Comparison of ENCODE assay signal across 12 cellular contexts in genomic region chr9:93099551-93100264, GRCh38. TPM values are rescaled to one million over a fixed set of nuclear protein-coding genes. Genes with fewer than 3 reads are reported as not detected.
DNase-seq lines count a peak whose midpoint lies in the region; ATAC-seq, FAIRE-seq and TF ChIP-seq lines count a peak whose summit lies in the region.
"Had no signal": no experiment of that assay in that cellular context is flagged by ENCODE, and none has a peak within 500 bp of the region (broad histone marks: within the 10 kb centered on the region; RNA-seq: fewer than 3 reads in every experiment).

No MANE protein-coding gene starts in this region.

- no peaks in the 10 kb centered on the region for H3K36me3 ChIP-seq in endothelial cell of umbilical vein (ENCODE audit: control insufficient read depth in 2 of 2, extremely low read depth in 1 of 2, insufficient read depth in 2 of 2, low read length in 2 of 2)

- H3K9me1 ChIP-seq in endothelial cell of umbilical vein (replicated peaks; ENCODE audit: control insufficient read depth, extremely low read depth, insufficient read depth, low read length) = no peaks in the 10 kb centered on the region

- peaks cover 32% of the 10 kb centered on the region for H3K4me1 ChIP-seq in endothelial cell of umbilical vein (ENCODE audit: control insufficient read depth, extremely low read depth, insufficient read depth, low read length)

- H3K36me3 Mint-ChIP-seq in CD4-positive, alpha-beta T cell (ENCODE audit: low read depth) = peaks cover 41% of the 10 kb centered on the region
- H3K36me3 Mint-ChIP-seq in T-cell = peaks cover 17% of the 10 kb centered on the region

- H3K4me3 Mint-ChIP-seq in CD4-positive, alpha-beta T cell = peak overlapping the region; percentile 90
- H3K4me3 Mint-ChIP-seq in T-cell = peak overlapping the region; percentile 85 to 91 (median 90)

- no peak for FAIRE-seq in endothelial cell of umbilical vein (lab: Jason Lieb, UNC)

- H3K79me2 ChIP-seq in endothelial cell of umbilical vein (ENCODE audit: control insufficient read depth, insufficient read depth, low read length) = peaks cover 76% of the 10 kb centered on the region

- dilution Hi-C loops in endothelial cell of umbilical vein (cut with MboI; ENCODE audit: extremely low pct_ligation_motif_present, low sequenced_read_pairs) = no loop called here

- BruUV-seq in endothelial cell of umbilical vein (replicated peaks; lab: Mats Ljungman, UMichigan) = no TSS peak

- H4K20me1 ChIP-seq in endothelial cell of umbilical vein (replicated peaks; ENCODE audit: control insufficient read depth, extremely low read depth, insufficient read depth, low read length) = peaks cover 7% of the 10 kb centered on the region

- no peak for DNase-seq in CD4-positive, alpha-beta T cell
- no peak for DNase-seq in T-cell
- no peak for DNase-seq in endothelial cell of umbilical vein (ENCODE audit: low read depth, low spot score)
- peak; percentile 65 for DNase-seq in posterior vena cava (ENCODE audit: low spot score)
- no peak for DNase-seq in KG1 (lab: John Stamatoyannopoulos, UW)
- DNase-seq in NOMO-1 treated with DMSO at 0.1 percent for 48 hours (lab: John Stamatoyannopoulos, UW; ENCODE audit: unreplicated experiment) = no peak
- DNase-seq: erythroblast, NCI-H2081 treated with DMSO at 0.1 percent for 48 hours, SJCRH30 had no signal

- no peak for TF ChIP-seq CTCF in CD4-positive, alpha-beta T cell (IDR thresholded peaks at IDR 0.05)
- no peak for TF ChIP-seq CTCF in endothelial cell of umbilical vein (IDR thresholded peaks at IDR 0.05; ENCODE audit: extremely low read depth in 1 of 2, insufficient read depth in 1 of 2, low read depth in 1 of 2, low read length in 2 of 2)

- H3K9me3 ChIP-seq in CD4-positive, alpha-beta T cell (ENCODE audit: control insufficient read depth, low read length) = peaks cover 11% of the 10 kb centered on the region
- H3K9me3 ChIP-seq in endothelial cell of umbilical vein (replicated peaks; ENCODE audit: control insufficient read depth, insufficient read depth, low read length) = no peaks in the 10 kb centered on the region

- no peaks in the 10 kb centered on the region for H3K27me3 Mint-ChIP-seq in CD4-positive, alpha-beta T cell
- no peaks in the 10 kb centered on the region for H3K27me3 Mint-ChIP-seq in T-cell

- CTCF ChIA-PET in CD4-positive, alpha-beta T cell (lab: Charles Lee) = interaction anchor here (1.0 kb wide), 1 partner anchor 114 kb away, joined by 3 read pairs; no protein-coding TSS in a partner anchor
- CTCF ChIA-PET in T-cell (lab: Charles Lee) = interaction anchor here in 1 of 2 donors (1.0 kb wide), 1 partner anchor 96 kb away, joined by 3 read pairs; no protein-coding TSS in a partner anchor
- CTCF ChIA-PET in endothelial cell of umbilical vein (lab: Charles Lee) = interaction anchor here (1.3 to 2.4 kb wide), 3 partner anchors 9 to 54 kb away, joined by 3 to 26 read pairs (median 6); no protein-coding TSS in a partner anchor

- no peak overlapping the region for H3K4me3 ChIP-seq in endothelial cell of umbilical vein (replicated peaks in 1 of 3; ENCODE audit: insufficient read depth in 1 of 3, low read depth in 1 of 3, low read length in 3 of 3)
- H3K4me3 ChIP-seq: SJCRH30 had no signal

- POLR2A ChIA-PET in CD4-positive, alpha-beta T cell (lab: Charles Lee) = interaction anchor here (0.9 to 1.9 kb wide), 6 partner anchors 34 to 136 kb away, joined by 3 to 9 read pairs (median 4); partner anchors contain the start of gene NINJ1
- POLR2A ChIA-PET in T-cell (lab: Charles Lee) = no interaction called here
- POLR2A ChIA-PET in endothelial cell of umbilical vein (lab: Charles Lee) = no interaction called here

- H3K9me3 Mint-ChIP-seq in CD4-positive, alpha-beta T cell = peaks cover 6% of the 10 kb centered on the region
- peaks cover 1 to 11% (median 6%) of the 10 kb centered on the region in 3 donors for H3K9me3 Mint-ChIP-seq in T-cell

- no peaks in the 10 kb centered on the region for H3K27me3 ChIP-seq in CD4-positive, alpha-beta T cell (ENCODE audit: control insufficient read depth, insufficient read depth, low read length)
- no peaks in the 10 kb centered on the region for H3K27me3 ChIP-seq in endothelial cell of umbilical vein (ENCODE audit: control insufficient read depth in 2 of 2, insufficient read depth in 2 of 2, low read length in 2 of 2)
- H3K27me3 ChIP-seq: SJCRH30 had no signal

- no peak overlapping the region for H2AFZ ChIP-seq in endothelial cell of umbilical vein (ENCODE audit: low read depth, low read length)

- no peak for TF ChIP-seq POLR2A in endothelial cell of umbilical vein (IDR thresholded peaks at IDR 0.05; ENCODE audit: low read depth, low read length)

- H3K27ac ChIP-seq in CD4-positive, alpha-beta T cell (ENCODE audit: low read depth, low read length) = no peak overlapping the region
- H3K27ac ChIP-seq in endothelial cell of umbilical vein (ENCODE audit: insufficient read depth, low read depth, low read length) = peak overlapping the region; percentile 5
- H3K27ac ChIP-seq: SJCRH30 had no signal

- no peak for ATAC-seq in CD4-positive, alpha-beta T cell (ENCODE audit: poor library complexity)
- no peak for ATAC-seq in T-cell (replicated peaks in 1 of 4)
- ATAC-seq in HG02588 (IDR thresholded peaks at IDR 0.05; ENCODE audit: unreplicated experiment) = no peak
- ATAC-seq in HG03135 (IDR thresholded peaks at IDR 0.05; ENCODE audit: unreplicated experiment) = no peak

- H3K27ac Mint-ChIP-seq in CD4-positive, alpha-beta T cell = peak overlapping the region; percentile 60
- peak overlapping the region; percentile 97 to 98 for H3K27ac Mint-ChIP-seq in T-cell

- H3K9ac ChIP-seq in endothelial cell of umbilical vein (replicated peaks; ENCODE audit: extremely low read depth, insufficient read depth, low read length) = no peak overlapping the region

- H3K4me2 ChIP-seq in endothelial cell of umbilical vein (ENCODE audit: insufficient read depth, low read length) = no peak overlapping the region

- intact Hi-C loops in CD4-positive, alpha-beta T cell (cut with DNase I, micrococcal nuclease) = loop anchor here (5.0 kb wide), 2 partner anchors 137 to 337 kb away; partner anchors contain the start of gene BICD2 (in 1 of the 2)
- intact Hi-C loops in endothelial cell of umbilical vein (cut with micrococcal nuclease) (loop anchor here (5.0 to 10.0 kb wide), 3 partner anchors 425 to 1065 kb away; partner anchors contain the start of gene IPPK), posterior vena cava (cut with DNase I) (loop anchor here (5.0 to 10.0 kb wide), 2 partner anchors 355 to 652 kb away; partner anchors contain the start of genes FAM120A (in 1 of the 2) and FAM120AOS (in 1 of the 2))

- H3K4me1 Mint-ChIP-seq in CD4-positive, alpha-beta T cell (ENCODE audit: low read depth) = peaks cover 68% of the 10 kb centered on the region
- peaks cover 60 to 67% (median 66%) of the 10 kb centered on the region in 3 donors for H3K4me1 Mint-ChIP-seq in T-cell

TF ChIP-seq in endothelial cell of umbilical vein, 7 proteins besides CTCF, POLR2A, EP300 and RAD21 (continues in another document):
- TF ChIP-seq GATA2 (IDR thresholded peaks at IDR 0.05; ENCODE audit: insufficient read depth, insufficient read length, low read depth, low read length) (no peak), POLR2AphosphoS5 (IDR thresholded peaks at IDR 0.05; ENCODE audit: insufficient read depth, low read depth, low read length) (no peak), EZH2 (IDR thresholded peaks at IDR 0.05; ENCODE audit: borderline replicate concordance, low read depth, low read length, severe bottlenecking) (no peak), MYC (IDR thresholded peaks at IDR 0.05; ENCODE audit: low read depth, low read length) (no peak), FOS (IDR thresholded peaks at IDR 0.05; ENCODE audit: borderline replicate concordance, insufficient read depth, low read length) (no peak)

RNA-seq across cellular contexts. Expression of gene CARD19, which starts 3.7 kb away (rescaled TPM):
- 10 to 100 TPM; 38.8 to 39.2 TPM for total RNA-seq in CD4-positive, alpha-beta T cell
- total RNA-seq in T-cell (10 to 100 TPM; 39.7 to 98.5 (median 72.8) TPM), endothelial cell of umbilical vein (45.7 and 58.4 TPM in 2 replicates), posterior vena cava (10 to 100 TPM; 40.8 to 43.0 TPM)
- polyA plus RNA-seq in endothelial cell of umbilical vein = 148 and 238 TPM in 2 replicates
- 73.7 and 99.6 TPM in 2 replicates for polyA plus RNA-seq in endothelial cell of umbilical vein (2011; cell fraction: cytosol; rRNA removed)
- 77.8 and 80.0 TPM in 2 replicates for polyA plus RNA-seq in endothelial cell of umbilical vein (2011; cell fraction: nucleus; rRNA removed)
- polyA plus RNA-seq in endothelial cell of umbilical vein (2012) = 44.0 and 78.6 TPM in 2 replicates
- 25.4 and 36.1 TPM in 2 replicates for polyA minus RNA-seq in endothelial cell of umbilical vein
- 7.7 TPM for polyA minus RNA-seq in endothelial cell of umbilical vein (2011; cell fraction: cytosol; rRNA and poly(A)+ RNA removed)
- polyA minus RNA-seq in endothelial cell of umbilical vein (2011; cell fraction: nucleus; rRNA and poly(A)+ RNA removed) = 18.2 and 21.8 TPM in 2 replicates

RNA-seq across cellular contexts. Expression of gene NINJ1, which starts 34.3 kb away (rescaled TPM):
- 10 to 100 TPM; 87.8 to 87.9 TPM for total RNA-seq in CD4-positive, alpha-beta T cell
- 100 to 1,000 TPM in 1 of 5 donors, 10 to 100 TPM in 4; 29.2 to 110 (median 32.0) TPM for total RNA-seq in T-cell
- total RNA-seq in endothelial cell of umbilical vein = 31.5 and 42.2 TPM in 2 replicates
- 57.7 and 75.4 TPM in 2 replicates for polyA plus RNA-seq in endothelial cell of umbilical vein
- polyA plus RNA-seq in endothelial cell of umbilical vein (2011; cell fraction: cytosol; rRNA removed) = 41.6 and 45.2 TPM in 2 replicates
- polyA plus RNA-seq in endothelial cell of umbilical vein (2011; cell fraction: nucleus; rRNA removed) = 13.5 and 16.1 TPM in 2 replicates
- 47.0 and 62.3 TPM in 2 replicates for polyA plus RNA-seq in endothelial cell of umbilical vein (2012)
- polyA minus RNA-seq in endothelial cell of umbilical vein = 17.9 and 23.1 TPM in 2 replicates
- polyA minus RNA-seq in endothelial cell of umbilical vein (2011; cell fraction: cytosol; rRNA and poly(A)+ RNA removed) = 9.3 TPM
- polyA minus RNA-seq in endothelial cell of umbilical vein (2011; cell fraction: nucleus; rRNA and poly(A)+ RNA removed) = 6.6 and 11.2 TPM in 2 replicates
- total RNA-seq in posterior vena cava = 10 to 100 TPM; 30.6 to 39.5 TPM

RNA-seq across cellular contexts. Expression of gene SUSD3, which starts 41.2 kb away (rescaled TPM):
- total RNA-seq in CD4-positive, alpha-beta T cell = 10 to 100 TPM; 33.9 to 35.6 TPM
- 10 to 100 TPM; 39.6 to 79.2 (median 71.2) TPM for total RNA-seq in T-cell
- total RNA-seq in endothelial cell of umbilical vein = not detected in 2 replicates
- 0.14 TPM in 1 of 2 replicates, not detected in the other for polyA plus RNA-seq in endothelial cell of umbilical vein
- polyA plus RNA-seq in endothelial cell of umbilical vein (2011; cell fraction: cytosol; rRNA removed) = not detected in 2 replicates
- polyA plus RNA-seq in endothelial cell of umbilical vein (2011; cell fraction: nucleus; rRNA removed) = not detected in 2 replicates
- polyA plus RNA-seq in endothelial cell of umbilical vein (2012) = not detected in 2 replicates
- polyA minus RNA-seq in endothelial cell of umbilical vein = 0.40 and 0.68 TPM in 2 replicates
- polyA minus RNA-seq in endothelial cell of umbilical vein (2011; cell fraction: cytosol; rRNA and poly(A)+ RNA removed) = not detected
- polyA minus RNA-seq in endothelial cell of umbilical vein (2011; cell fraction: nucleus; rRNA and poly(A)+ RNA removed) = not detected in 2 replicates
- 1 to 10 TPM; 1.4 to 5.2 TPM for total RNA-seq in posterior vena cava
- total RNA-seq: H4, SJCRH30 had no signal

Comparison
In these comparisons a context has a peak if more than half of its experiments do, and no peak if none do; other contexts are left out.
1. RNA of gene SUSD3, which starts 41.2 kb away (total RNA-seq): 39.6 to 79.2 TPM in T-cell and 33.9 to 35.6 TPM in CD4-positive, alpha-beta T cell; 1.4 to 5.2 TPM in posterior vena cava and not detected in endothelial cell of umbilical vein; every median in the first group is over 4 times any median in the second.